ENCODE assay signal across 17 cellular contexts in genomic region chr11:14417186-14417585, GRCh38. TPM values are rescaled to one million over a fixed set of nuclear protein-coding genes. Genes with fewer than 3 reads are reported as not detected.
A peak's percentile ranks its signal among the peaks of the same experiment; 100 is the strongest.
DNase-seq lines count a peak whose midpoint lies in the region; ATAC-seq and TF ChIP-seq lines count a peak whose summit lies in the region.
"Had no signal": no experiment of that assay in that cellular context is flagged by ENCODE, and none has a peak within 500 bp of the region (broad histone marks: within the 10 kb centered on the region; RNA-seq: fewer than 3 reads in every experiment).

No MANE protein-coding gene starts in this region.

- peaks cover 2% of the 10 kb centered on the region for H3K79me1 ChIP-seq in mesenchymal stem cell (replicated peaks; ENCODE audit: low read length, poor library complexity, severe bottlenecking)

- peak overlapping the region; percentile 43 for H3K27ac Mint-ChIP-seq in stimulated activated naive CD8-positive, alpha-beta T cell treated with anti-CD3 and anti-CD28 coated beads, Interleukin-15, Interleukin-2, amounts not matched to agents 100 ng/mL and 50 ng/mL, for 24 hours
- H3K27ac Mint-ChIP-seq in brain (peak overlapping the region in 3 of 5 experiments; percentile 8 to 32 (median 14)), type B pancreatic cell (peak overlapping the region; percentile 20), mesothelial cell of epicardium (no peak overlapping the region)
- H3K27ac Mint-ChIP-seq: IgD-negative memory B cell, memory B cell had no signal

- H2BK15ac ChIP-seq in mesenchymal stem cell (ENCODE audit: low read depth, poor library complexity, severe bottlenecking) = no peak overlapping the region

- no peaks in the 10 kb centered on the region for H3K9me3 Mint-ChIP-seq in stimulated activated naive CD8-positive, alpha-beta T cell treated with anti-CD3 and anti-CD28 coated beads, Interleukin-15, Interleukin-2, amounts not matched to agents 100 ng/mL and 50 ng/mL, for 24 hours
- H3K9me3 Mint-ChIP-seq in brain = no peaks in the 10 kb centered on the region
- no peaks in the 10 kb centered on the region for H3K9me3 Mint-ChIP-seq in type B pancreatic cell
- no peaks in the 10 kb centered on the region for H3K9me3 Mint-ChIP-seq in mesothelial cell of epicardium
- H3K9me3 Mint-ChIP-seq: activated T-cell treated with anti-CD3 and anti-CD28 coated beads, Interleukin-2, amount 50 U/mL, for 72 hours; IgD-negative memory B cell; memory B cell had no signal

- H3K9ac ChIP-seq in mesenchymal stem cell (ENCODE audit: low read length) = peak overlapping the region; percentile 74

- H3K9me3 ChIP-seq in mesenchymal stem cell (ENCODE audit: control insufficient read depth, low read length) (no peaks in the 10 kb centered on the region), right cardiac atrium (ENCODE audit: control insufficient read depth, low read length) (no peaks in the 10 kb centered on the region)
- H3K9me3 ChIP-seq: stomach had no signal

- H3K27me3 Mint-ChIP-seq in stimulated activated naive CD8-positive, alpha-beta T cell treated with anti-CD3 and anti-CD28 coated beads, Interleukin-15, Interleukin-2, amounts not matched to agents 100 ng/mL and 50 ng/mL, for 24 hours = no peaks in the 10 kb centered on the region
- H3K27me3 Mint-ChIP-seq in brain (no peaks in the 10 kb centered on the region), type B pancreatic cell (no peaks in the 10 kb centered on the region), mesothelial cell of epicardium (ENCODE audit: low read depth) (no peaks in the 10 kb centered on the region)
- H3K27me3 Mint-ChIP-seq: IgD-negative memory B cell, memory B cell had no signal

- intact Hi-C loops in right cardiac atrium (cut with DNase I) = no loop called here

- no peak for TF ChIP-seq CTCF in brain (conservative IDR thresholded peaks at IDR 0.05)
- no peak for TF ChIP-seq CTCF in type B pancreatic cell (conservative IDR thresholded peaks at IDR 0.05)
- TF ChIP-seq CTCF in mesothelial cell of epicardium (IDR thresholded peaks at IDR 0.05; ENCODE audit: unreplicated experiment) = no peak

- WGBS in mesenchymal stem cell = 94% methylated on average over 4 of the region's 4 CpGs
- 82% methylated on average over 4 of the region's 4 CpGs for WGBS in right cardiac atrium

- ATAC-seq in stimulated activated naive CD8-positive, alpha-beta T cell treated with anti-CD3 and anti-CD28 coated beads, Interleukin-15, Interleukin-2, amounts not matched to agents 100 U/mL and 50 U/mL, for 24 hours = no peak
- ATAC-seq in right cardiac atrium = no peak
- ATAC-seq: activated T-cell treated with anti-CD3 and anti-CD28 coated beads, Interleukin-2, amount 50 U/mL, for 72 hours had no signal

- no peak overlapping the region for H4K8ac ChIP-seq in mesenchymal stem cell (ENCODE audit: low read length)

- H3K4me1 ChIP-seq in mesenchymal stem cell (ENCODE audit: control insufficient read depth, insufficient read depth, low read depth, low read length) (peaks cover 6% of the 10 kb centered on the region), right cardiac atrium (ENCODE audit: control insufficient read depth, insufficient read depth, low read length) (peaks cover 4% of the 10 kb centered on the region)

- H2BK5ac ChIP-seq in mesenchymal stem cell (ENCODE audit: low read depth, low read length, poor library complexity, severe bottlenecking) = no peak overlapping the region

- H3K4me3 Mint-ChIP-seq in stimulated activated naive CD8-positive, alpha-beta T cell treated with anti-CD3 and anti-CD28 coated beads, Interleukin-15, Interleukin-2, amounts not matched to agents 100 ng/mL and 50 ng/mL, for 24 hours = no peak overlapping the region
- H3K4me3 Mint-ChIP-seq in brain = no peak overlapping the region
- no peak overlapping the region for H3K4me3 Mint-ChIP-seq in type B pancreatic cell
- no peak overlapping the region for H3K4me3 Mint-ChIP-seq in mesothelial cell of epicardium
- H3K4me3 Mint-ChIP-seq: activated T-cell treated with anti-CD3 and anti-CD28 coated beads, Interleukin-2, amount 50 U/mL, for 72 hours; IgD-negative memory B cell; memory B cell had no signal

- peak overlapping the region; percentile 54 for H2AFZ ChIP-seq in mesenchymal stem cell (ENCODE audit: low read depth, low read length)

- no peaks in the 10 kb centered on the region for H3K36me3 Mint-ChIP-seq in stimulated activated naive CD8-positive, alpha-beta T cell treated with anti-CD3 and anti-CD28 coated beads, Interleukin-15, Interleukin-2, amounts not matched to agents 100 ng/mL and 50 ng/mL, for 24 hours (ENCODE audit: low read depth)
- no peaks in the 10 kb centered on the region for H3K36me3 Mint-ChIP-seq in brain
- H3K36me3 Mint-ChIP-seq in type B pancreatic cell = no peaks in the 10 kb centered on the region
- no peaks in the 10 kb centered on the region for H3K36me3 Mint-ChIP-seq in mesothelial cell of epicardium
- H3K36me3 Mint-ChIP-seq: memory B cell had no signal

- no peak overlapping the region for H3K23ac ChIP-seq in mesenchymal stem cell (ENCODE audit: low read length in 2 of 2)

- no peak overlapping the region for H2BK12ac ChIP-seq in mesenchymal stem cell (ENCODE audit: low read length in 2 of 2)

- H3K4ac ChIP-seq in mesenchymal stem cell (ENCODE audit: low read depth in 1 of 2, low read length in 2 of 2) = no peak overlapping the region

- H3K4me1 Mint-ChIP-seq in stimulated activated naive CD8-positive, alpha-beta T cell treated with anti-CD3 and anti-CD28 coated beads, Interleukin-15, Interleukin-2, amounts not matched to agents 100 ng/mL and 50 ng/mL, for 24 hours (ENCODE audit: low read depth) = peaks cover 63% of the 10 kb centered on the region
- H3K4me1 Mint-ChIP-seq in brain (peaks cover 17% of the 10 kb centered on the region), type B pancreatic cell (ENCODE audit: unreplicated experiment) (peaks cover 9% of the 10 kb centered on the region), mesothelial cell of epicardium (peaks cover 9% of the 10 kb centered on the region)

- H3K14ac ChIP-seq in mesenchymal stem cell (ENCODE audit: low read length in 2 of 2) = no peak overlapping the region

- H3K27me3 ChIP-seq in mesenchymal stem cell (ENCODE audit: control insufficient read depth in 1 of 2, insufficient read depth in 1 of 2, low read length in 2 of 2) (no peaks in the 10 kb centered on the region), right cardiac atrium (ENCODE audit: control insufficient read depth, insufficient read depth) (no peaks in the 10 kb centered on the region)
- H3K27me3 ChIP-seq: stomach had no signal

- no peaks in the 10 kb centered on the region for H3K36me3 ChIP-seq in mesenchymal stem cell (ENCODE audit: control insufficient read depth in 1 of 2, insufficient read depth in 2 of 2, low read depth in 1 of 2, low read length in 2 of 2)
- H3K36me3 ChIP-seq: stomach had no signal

- H3K18ac ChIP-seq in mesenchymal stem cell (ENCODE audit: low read depth in 1 of 2, low read length in 2 of 2) = peak overlapping the region in 1 of 2 experiments; percentile 14

- no peak overlapping the region for H3K27ac ChIP-seq in mesenchymal stem cell (ENCODE audit: low read length, poor library complexity, severe bottlenecking)
- H3K27ac ChIP-seq in right cardiac atrium (ENCODE audit: low read length) = no peak overlapping the region

- H3K4me3 ChIP-seq in mesenchymal stem cell (ENCODE audit: insufficient read depth in 1 of 2, low read depth in 1 of 2, low read length in 2 of 2) (no peak overlapping the region), right cardiac atrium (ENCODE audit: low read length) (no peak overlapping the region)
- H3K4me3 ChIP-seq: stomach had no signal

- H3K4me2 ChIP-seq in mesenchymal stem cell (ENCODE audit: low read length, poor library complexity, severe bottlenecking) = no peak overlapping the region

- H2BK120ac ChIP-seq in mesenchymal stem cell (ENCODE audit: low read depth, low read length) = no peak overlapping the region

- H4K91ac ChIP-seq in mesenchymal stem cell (ENCODE audit: low read length) = no peak overlapping the region

- DNase-seq in stimulated activated naive CD8-positive, alpha-beta T cell treated with anti-CD3 and anti-CD28 coated beads, Interleukin-15, Interleukin-2, amounts not matched to agents 100 U/mL and 50 U/mL, for 24 hours = no peak
- no peak for DNase-seq in mesenchymal stem cell
- no peak for DNase-seq in type B pancreatic cell (ENCODE audit: extremely low spot score, unreplicated experiment)
- DNase-seq in mesothelial cell of epicardium (ENCODE audit: low spot score in 2 of 2, unreplicated experiment in 2 of 2) = no peak
- no peak for DNase-seq in right cardiac atrium
- no peak for DNase-seq in NCI-H446 treated with DMSO at 0.1 percent for 48 hours (lab: John Stamatoyannopoulos, UW)
- DNase-seq: activated CD8-positive, alpha-beta memory T cell treated with anti-CD3 and anti-CD28 coated beads for 24 hours; activated T-cell treated with anti-CD3 and anti-CD28 coated beads, Interleukin-2, amount 50 U/mL, for 72 hours; caudate nucleus; kidney; NCI-H2029; stimulated activated CD4-positive, alpha-beta T cell treated with anti-CD3 and anti-CD28 coated beads, Interleukin-1b, Interleukin-23, amount 100 ng/mL, for 48 hours; stomach had no signal

- peak overlapping the region; percentile 60 for H2AK5ac ChIP-seq in mesenchymal stem cell (ENCODE audit: low read length, severe bottlenecking)

RNA-seq across cellular contexts. Expression of gene RRAS2, which starts 58.2 kb away (rescaled TPM):
- polyA plus RNA-seq in brain (ENCODE audit: insufficient read depth, low read depth, low replicate concordance) (1.7 TPM), right cardiac atrium (28.2 TPM)
- polyA plus RNA-seq in mesenchymal stem cell (2013, experiment 1 of 2) = 60.2 TPM
- polyA plus RNA-seq in mesenchymal stem cell (2013, experiment 2 of 2) = 61.9 TPM
- total RNA-seq in type B pancreatic cell (ENCODE audit: low replicate concordance) (36.0 and 41.2 TPM in 2 replicates), mesothelial cell of epicardium (51.3 to 53.3 TPM (median 51.9 TPM) in 3 replicates), right cardiac atrium (10 to 100 TPM; 23.9 to 32.7 (median 29.8) TPM)
